ENCODE assay signal across 8 cellular contexts in genomic region chr18:74353169-74353775, GRCh38. TPM values are rescaled to one million over a fixed set of nuclear protein-coding genes. Genes with fewer than 3 reads are reported as not detected.
DNase-seq lines count a peak whose midpoint lies in the region; ATAC-seq and TF ChIP-seq lines count a peak whose summit lies in the region.

No MANE protein-coding gene starts in this region.

- no peaks in the 10 kb centered on the region for H3K36me3 ChIP-seq in A673 (ENCODE audit: insufficient read depth, low read length, poor library complexity, severe bottlenecking)
- H3K36me3 ChIP-seq in thoracic aorta = no peaks in the 10 kb centered on the region

- POLR2A ChIA-PET in A673 (lab: Charles Lee; ENCODE audit: low non-redundant PET) = no interaction called here

- H3K4me3 ChIP-seq in A673 (ENCODE audit: low read depth, low read length, poor library complexity, severe bottlenecking) (no peak overlapping the region), thoracic aorta (no peak overlapping the region)

- H3K9me3 ChIP-seq in A673 (ENCODE audit: low read depth, low read length, poor library complexity, severe bottlenecking) (no peaks in the 10 kb centered on the region), thoracic aorta (no peaks in the 10 kb centered on the region)

- TF ChIP-seq CTCF in A673 (conservative IDR thresholded peaks at IDR 0.05; ENCODE audit: low read depth, low read length) = peak; percentile 68
- peak; percentile 54; the same call in 1 of the 2 replicates for TF ChIP-seq CTCF in GM12874 (IDR thresholded peaks at IDR 0.05; ENCODE audit: insufficient read depth, low read depth, low read length)
- peak; percentile 66 for TF ChIP-seq CTCF in thoracic aorta (IDR thresholded peaks at IDR 0.05)

- DNase-seq in A673 (ENCODE audit: low spot score) = peak; percentile 55
- peak; percentile 86 for DNase-seq in NCI-H510A treated with DMSO at 0.1 percent for 48 hours (lab: John Stamatoyannopoulos, UW)
- peak; percentile 34 to 36 for DNase-seq in activated CD4-positive, alpha-beta T cell treated with anti-CD3 and anti-CD28 coated beads, Interleukin-2, amount 50 U/mL, for 48 hours
- DNase-seq in epidermal melanocyte (ENCODE audit: insufficient read length, low spot score) = peak; percentile 62
- DNase-seq in middle frontal gyrus (ENCODE audit: extremely low spot score, low spot score) = peak; percentile 69
- DNase-seq in thoracic aorta (ENCODE audit: low spot score) = peak; percentile 26

- ATAC-seq in HG03103 (IDR thresholded peaks at IDR 0.05; ENCODE audit: low read depth, unreplicated experiment) = peak; percentile 65
- peak; percentile 91 for ATAC-seq in thoracic aorta (ENCODE audit: insufficient number of reproducible peaks, low FRiP score, low read depth)

- H3K27me3 ChIP-seq in A673 (replicated peaks; ENCODE audit: insufficient read depth, low read depth, low read length, poor library complexity) (peaks cover 9% of the 10 kb centered on the region), thoracic aorta (replicated peaks; ENCODE audit: insufficient read depth) (no peaks in the 10 kb centered on the region)

- H3K27ac ChIP-seq in A673 (ENCODE audit: low read depth, low read length, poor library complexity, severe bottlenecking) (no peak overlapping the region), thoracic aorta (peak overlapping the region in 1 of 2 donors; percentile 0)

- intact Hi-C loops in A673 (cut with micrococcal nuclease; ENCODE audit: unreplicated experiment) = loop anchor here (1.0 kb wide), 2 partner anchors 140 to 199 kb away; no protein-coding TSS in a partner anchor

- CTCF ChIA-PET in A673 (lab: Charles Lee) = interaction anchor here (0.9 to 1.5 kb wide), 4 partner anchors 106 to 1903 kb away, joined by 3 to 14 read pairs (median 8); no protein-coding TSS in a partner anchor

- no peaks in the 10 kb centered on the region for H3K4me1 ChIP-seq in A673 (ENCODE audit: insufficient read depth, low read length, poor library complexity, severe bottlenecking)
- peaks cover 3 to 7% of the 10 kb centered on the region in 2 donors for H3K4me1 ChIP-seq in thoracic aorta (ENCODE audit: control insufficient read depth in 1 of 2, low read depth in 2 of 2)

- no TSS peak for BruUV-seq in A673 (replicated peaks; lab: Mats Ljungman, UMichigan)

RNA-seq across cellular contexts. Expression of gene C18orf63, which starts 37.6 kb away (rescaled TPM):
- not detected in 2 replicates for total RNA-seq in A673 (2021)
- not detected for total RNA-seq in thoracic aorta

Comparison
In these comparisons a context has a peak if more than half of its experiments do, and no peak if none do; other contexts are left out.
1. DNase-seq: peak in every context shown above with its lines; median percentile 86 in NCI-H510A treated with DMSO at 0.1 percent for 48 hours; 69 in middle frontal gyrus; 62 in epidermal melanocyte; 55 in A673; 35 in activated CD4-positive, alpha-beta T cell treated with anti-CD3 and anti-CD28 coated beads, Interleukin-2, amount 50 U/mL, for 48 hours; 26 in thoracic aorta.